Comparison of ENCODE assay signal across 15 cellular contexts in the genomic region with DNA sequence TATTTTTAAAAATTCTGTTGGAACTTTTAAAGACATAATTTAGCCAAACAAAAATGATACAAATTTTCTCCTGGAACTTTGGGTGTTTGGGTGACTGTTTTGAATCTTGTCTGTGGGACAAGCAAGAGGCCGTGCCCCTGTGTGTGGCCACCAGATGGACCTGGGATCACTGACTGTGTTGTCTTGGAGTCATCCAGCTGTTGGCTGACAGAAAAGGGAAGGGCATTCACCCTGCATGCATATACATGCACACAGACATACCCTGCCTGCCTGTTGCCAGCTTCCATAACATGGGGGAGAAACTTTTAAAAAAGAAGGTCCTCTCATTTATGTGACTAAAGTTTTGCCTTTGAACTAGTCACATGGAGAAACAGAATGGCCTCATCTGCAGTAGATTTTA.
A peak's percentile ranks its signal among the peaks of the same experiment; 100 is the strongest.
DNase-seq lines count a peak whose midpoint lies in the region; ATAC-seq, FAIRE-seq and TF ChIP-seq lines count a peak whose summit lies in the region.
"Had no signal": no experiment of that assay in that cellular context is flagged by ENCODE, and none has a peak within 500 bp of the region (broad histone marks: within the 10 kb centered on the region; RNA-seq: fewer than 3 reads in every experiment).

No MANE protein-coding gene starts in this region.

- no peak overlapping the region for H2AFZ ChIP-seq in astrocyte (ENCODE audit: low read depth, low read length)

- H3K79me2 ChIP-seq in astrocyte (ENCODE audit: insufficient read depth, low read length): no peaks in the 10 kb centered on the region

- H3K27ac Mint-ChIP-seq in astrocyte (ENCODE audit: unreplicated experiment): no peak overlapping the region
- H3K27ac Mint-ChIP-seq in activated CD4-positive, alpha-beta memory T cell treated with anti-CD3 and anti-CD28 coated beads for 36 hours: no peak overlapping the region
- H3K27ac Mint-ChIP-seq: activated CD8-positive, alpha-beta T cell treated with anti-CD3 and anti-CD28 coated beads, Interleukin-2, amount 10 ng/mL, durations not matched to agents 7 days and 5 days had no signal

- no peak overlapping the region for H3K4me3 ChIP-seq in astrocyte (ENCODE audit: insufficient read depth, low read depth, low read length)
- H3K4me3 ChIP-seq: cardiac muscle cell, thyroid gland had no signal

- DNase-seq in astrocyte (ENCODE audit: low read depth) (no peak), NCI-H774 (lab: John Stamatoyannopoulos, UW) (no peak), UCSD-AML1 (lab: John Stamatoyannopoulos, UW; ENCODE audit: unreplicated experiment) (no peak)
- DNase-seq in activated CD4-positive, alpha-beta memory T cell treated with anti-CD3 and anti-CD28 coated beads for 36 hours: no peak
- no peak for DNase-seq in stimulated activated naive CD4-positive, alpha-beta T cell (lab: John Stamatoyannopoulos, UW)
- DNase-seq: activated CD8-positive, alpha-beta T cell treated with anti-CD3 and anti-CD28 coated beads, Interleukin-2, amount 10 ng/mL, durations not matched to agents 7 days and 5 days; activated gamma-delta T cell treated with Interleukin-2 at 50 U/mL for 16 hours; thyroid gland had no signal

- ATAC-seq in GM19467 (IDR thresholded peaks at IDR 0.05; ENCODE audit: unreplicated experiment): peak; percentile 43
- peak; percentile 26 for ATAC-seq in HG03064 (IDR thresholded peaks at IDR 0.05; ENCODE audit: low read depth, unreplicated experiment)
- ATAC-seq: activated CD8-positive, alpha-beta T cell treated with anti-CD3 and anti-CD28 coated beads, Interleukin-2, amount 10 ng/mL, durations not matched to agents 7 days and 5 days had no signal

- no peaks in the 10 kb centered on the region for H3K9me3 ChIP-seq in astrocyte (ENCODE audit: insufficient read depth, low read depth, low read length)
- H3K9me3 ChIP-seq: Caco-2, thyroid gland had no signal

- H3K4me1 ChIP-seq in astrocyte (ENCODE audit: insufficient read depth, low read length): peaks cover 13% of the 10 kb centered on the region
- H3K4me1 ChIP-seq: Caco-2, thyroid gland had no signal

- FAIRE-seq in astrocyte (lab: Jason Lieb, UNC): no peak
- FAIRE-seq: islet of Langerhans had no signal

- no peaks in the 10 kb centered on the region for H3K9me3 Mint-ChIP-seq in astrocyte (ENCODE audit: unreplicated experiment)
- peaks cover 9% of the 10 kb centered on the region for H3K9me3 Mint-ChIP-seq in activated CD4-positive, alpha-beta memory T cell treated with anti-CD3 and anti-CD28 coated beads for 36 hours
- H3K9me3 Mint-ChIP-seq: IgD-negative memory B cell had no signal

- H3K9ac ChIP-seq in astrocyte (ENCODE audit: low read length): peak overlapping the region; percentile 57

- H4K20me1 ChIP-seq in astrocyte (ENCODE audit: insufficient read depth, low read length): no peaks in the 10 kb centered on the region

- no peaks in the 10 kb centered on the region for H3K27me3 ChIP-seq in astrocyte (ENCODE audit: insufficient read depth, low read length)
- H3K27me3 ChIP-seq: cardiac muscle cell, thyroid gland had no signal

- TF ChIP-seq CTCF in GM12873 (IDR thresholded peaks at IDR 0.05; ENCODE audit: insufficient read depth, low read depth, low read length, missing control alignments) (peak; percentile 19), astrocyte (IDR thresholded peaks at IDR 0.05; ENCODE audit: insufficient read depth, low read depth, low read length) (no peak)

- H3K27me3 Mint-ChIP-seq in astrocyte (ENCODE audit: low read depth, unreplicated experiment): no peaks in the 10 kb centered on the region
- H3K27me3 Mint-ChIP-seq in activated CD4-positive, alpha-beta memory T cell treated with anti-CD3 and anti-CD28 coated beads for 36 hours: no peaks in the 10 kb centered on the region
- H3K27me3 Mint-ChIP-seq: IgD-negative memory B cell had no signal

- no peak overlapping the region for H3K4me3 Mint-ChIP-seq in astrocyte (ENCODE audit: unreplicated experiment)
- no peak overlapping the region for H3K4me3 Mint-ChIP-seq in activated CD4-positive, alpha-beta memory T cell treated with anti-CD3 and anti-CD28 coated beads for 36 hours
- H3K4me3 Mint-ChIP-seq: activated CD8-positive, alpha-beta T cell treated with anti-CD3 and anti-CD28 coated beads, Interleukin-2, amount 10 ng/mL, durations not matched to agents 7 days and 5 days had no signal

- H3K36me3 Mint-ChIP-seq in astrocyte (ENCODE audit: low read depth, unreplicated experiment): peaks cover 6% of the 10 kb centered on the region
- no peaks in the 10 kb centered on the region for H3K36me3 Mint-ChIP-seq in activated CD4-positive, alpha-beta memory T cell treated with anti-CD3 and anti-CD28 coated beads for 36 hours

- no peaks in the 10 kb centered on the region for H3K36me3 ChIP-seq in astrocyte (ENCODE audit: insufficient read depth, low read length)
- H3K36me3 ChIP-seq: cardiac muscle cell, thyroid gland had no signal

- peak overlapping the region; percentile 62 for H3K27ac ChIP-seq in astrocyte (ENCODE audit: low read depth, low read length)
- H3K27ac ChIP-seq: cardiac muscle cell, thyroid gland had no signal

- POLR2A ChIA-PET in activated CD4-positive, alpha-beta memory T cell treated with anti-CD3 and anti-CD28 coated beads for 36 hours (lab: Charles Lee): no interaction called here

- CTCF ChIA-PET in activated CD4-positive, alpha-beta memory T cell treated with anti-CD3 and anti-CD28 coated beads for 36 hours (lab: Charles Lee): interaction anchor here (0.7 to 1.5 kb wide), 3 partner anchors 52 to 267 kb away, joined by 3 to 5 read pairs (median 3); no protein-coding TSS in a partner anchor

- peaks cover 15% of the 10 kb centered on the region for H3K4me1 Mint-ChIP-seq in astrocyte (ENCODE audit: low read depth, unreplicated experiment)
- H3K4me1 Mint-ChIP-seq in activated CD4-positive, alpha-beta memory T cell treated with anti-CD3 and anti-CD28 coated beads for 36 hours (ENCODE audit: low read depth): no peaks in the 10 kb centered on the region

- H3K4me2 ChIP-seq in astrocyte (ENCODE audit: low read length): peak overlapping the region; percentile 74

- intact Hi-C loops in activated CD4-positive, alpha-beta memory T cell treated with anti-CD3 and anti-CD28 coated beads for 36 hours (cut with micrococcal nuclease): loop anchor here (5.0 kb wide), 1 partner anchor 269 kb away; no protein-coding TSS in a partner anchor
